Comparison of ENCODE assay signal across 8 cellular contexts in genomic region chr2:162317910-162318279, GRCh38. TPM values are rescaled to one million over a fixed set of nuclear protein-coding genes. Genes with fewer than 3 reads are reported as not detected.
DNase-seq lines count a peak whose midpoint lies in the region; ATAC-seq lines count a peak whose summit lies in the region.

No MANE protein-coding gene starts in this region.

- peaks cover 56% of the 10 kb centered on the region for H3K4me1 Mint-ChIP-seq in activated CD4-positive, alpha-beta memory T cell treated with anti-CD3 and anti-CD28 coated beads for 36 hours (ENCODE audit: low read depth)
- H3K4me1 Mint-ChIP-seq in naive thymus-derived CD8-positive, alpha-beta T cell, result peaks cover 27 to 77% (median 67%) of the 10 kb centered on the region in 4 donors

- H3K9me3 Mint-ChIP-seq in activated CD4-positive, alpha-beta memory T cell treated with anti-CD3 and anti-CD28 coated beads for 36 hours, result no peaks in the 10 kb centered on the region
- H3K9me3 Mint-ChIP-seq in naive thymus-derived CD8-positive, alpha-beta T cell, result peaks cover 0 to 2% (median 0%) of the 10 kb centered on the region in 9 donors

- H3K36me3 Mint-ChIP-seq in activated CD4-positive, alpha-beta memory T cell treated with anti-CD3 and anti-CD28 coated beads for 36 hours, result peaks cover 13% of the 10 kb centered on the region
- peaks cover 0 to 9% (median 0%) of the 10 kb centered on the region in 3 donors for H3K36me3 Mint-ChIP-seq in naive thymus-derived CD8-positive, alpha-beta T cell

- H3K4me3 ChIP-seq in HUES6 (ENCODE audit: low read depth, low read length), result peak overlapping the region; percentile 77

- POLR2A ChIA-PET in activated CD4-positive, alpha-beta memory T cell treated with anti-CD3 and anti-CD28 coated beads for 36 hours (lab: Charles Lee), result interaction anchor here (0.7 to 1.9 kb wide), 4 partner anchors 9 to 25 kb away, joined by 3 to 12 read pairs (median 6); partner anchors contain the start of gene GCA
- POLR2A ChIA-PET in naive thymus-derived CD8-positive, alpha-beta T cell (lab: Charles Lee), result interaction anchor here (1.6 to 2.3 kb wide), 3 partner anchors 11 to 26 kb away, joined by 4 to 12 read pairs (median 6); partner anchors contain the start of gene GCA

- intact Hi-C loops in activated CD4-positive, alpha-beta memory T cell treated with anti-CD3 and anti-CD28 coated beads for 36 hours (cut with micrococcal nuclease), result loop anchor here (1.0 to 10.0 kb wide), 9 partner anchors 17 to 1241 kb away; partner anchors contain the start of genes DPP4, GCA and PSMD14

- CTCF ChIA-PET in activated CD4-positive, alpha-beta memory T cell treated with anti-CD3 and anti-CD28 coated beads for 36 hours (lab: Charles Lee), result interaction anchor here (1.0 to 3.6 kb wide), 7 partner anchors 14 to 164 kb away, joined by 3 to 19 read pairs (median 8); partner anchors contain the start of gene GCA

- no peaks in the 10 kb centered on the region for H3K9me3 ChIP-seq in HUES6 (ENCODE audit: control insufficient read depth, insufficient read depth, low read depth, low read length)

- peaks cover 27% of the 10 kb centered on the region for H3K27me3 ChIP-seq in HUES6 (ENCODE audit: control insufficient read depth, insufficient read depth, low read length)

- H3K27ac ChIP-seq in HUES6 (ENCODE audit: low read depth, low read length), result no peak overlapping the region
- peak overlapping the region; percentile 76 for H3K27ac ChIP-seq in epithelial cell of prostate

- peak; percentile 48 for DNase-seq in COLO668 (lab: John Stamatoyannopoulos, UW; ENCODE audit: unreplicated experiment)
- peak; percentile 46 for DNase-seq in activated CD4-positive, alpha-beta memory T cell treated with anti-CD3 and anti-CD28 coated beads for 36 hours
- DNase-seq in epithelial cell of prostate (ENCODE audit: low read depth, low spot score), result no peak
- DNase-seq in naive thymus-derived CD8-positive, alpha-beta T cell, result peak in 2 of 10 donors; percentile 19 to 26
- no peak for DNase-seq in GM19240 (ENCODE audit: insufficient read length, low spot score)
- no peak for DNase-seq in middle frontal gyrus (ENCODE audit: extremely low spot score, low spot score)

- H3K27ac Mint-ChIP-seq in activated CD4-positive, alpha-beta memory T cell treated with anti-CD3 and anti-CD28 coated beads for 36 hours, result peak overlapping the region; percentile 95
- H3K27ac Mint-ChIP-seq in naive thymus-derived CD8-positive, alpha-beta T cell, result peak overlapping the region; percentile 91 to 100 (median 100)

- peak; percentile 7 for ATAC-seq in GM21381 (IDR thresholded peaks at IDR 0.05; ENCODE audit: unreplicated experiment)
- peak in 1 of 2 donors; percentile 3 for ATAC-seq in naive thymus-derived CD8-positive, alpha-beta T cell

- peak overlapping the region; percentile 85 for H3K4me3 Mint-ChIP-seq in activated CD4-positive, alpha-beta memory T cell treated with anti-CD3 and anti-CD28 coated beads for 36 hours
- peak overlapping the region; percentile 90 to 100 (median 98) for H3K4me3 Mint-ChIP-seq in naive thymus-derived CD8-positive, alpha-beta T cell

- no peaks in the 10 kb centered on the region for H3K27me3 Mint-ChIP-seq in activated CD4-positive, alpha-beta memory T cell treated with anti-CD3 and anti-CD28 coated beads for 36 hours
- H3K27me3 Mint-ChIP-seq in naive thymus-derived CD8-positive, alpha-beta T cell, result no peaks in the 10 kb centered on the region

- no peaks in the 10 kb centered on the region for H3K36me3 ChIP-seq in HUES6 (ENCODE audit: control insufficient read depth, insufficient read depth, low read length)

- H3K4me1 ChIP-seq in HUES6 (ENCODE audit: control insufficient read depth, insufficient read depth, low read length), result peaks cover 11% of the 10 kb centered on the region

- H3K9ac ChIP-seq in HUES6 (ENCODE audit: low read length), result peak overlapping the region; percentile 44

RNA-seq across cellular contexts. Expression of gene IFIH1, which starts 0.6 kb away (rescaled TPM):
- total RNA-seq in activated CD4-positive, alpha-beta memory T cell treated with anti-CD3 and anti-CD28 coated beads for 36 hours, result 10 to 100 TPM; 33.3 to 34.2 TPM
- total RNA-seq in naive thymus-derived CD8-positive, alpha-beta T cell, result 10 to 100 TPM; 24.3 to 25.5 TPM
- polyA plus RNA-seq in naive thymus-derived CD8-positive, alpha-beta T cell, result 10 to 100 TPM; 10.6 to 15.7 (median 12.6) TPM

RNA-seq across cellular contexts. Expression of gene GCA, which starts 26.0 kb away (rescaled TPM):
- 10 to 100 TPM; 30.5 to 32.1 TPM for total RNA-seq in activated CD4-positive, alpha-beta memory T cell treated with anti-CD3 and anti-CD28 coated beads for 36 hours
- total RNA-seq in naive thymus-derived CD8-positive, alpha-beta T cell, result 10 to 100 TPM; 17.5 to 20.9 TPM
- 10 to 100 TPM; 12.2 to 19.1 (median 16.4) TPM for polyA plus RNA-seq in naive thymus-derived CD8-positive, alpha-beta T cell

Comparison
In these comparisons a context has a peak if more than half of its experiments do, and no peak if none do; other contexts are left out.
1. DNase-seq: peak in COLO668 (single experiment) and activated CD4-positive, alpha-beta memory T cell treated with anti-CD3 and anti-CD28 coated beads for 36 hours (single experiment); none in epithelial cell of prostate (single experiment), GM19240 (single experiment) and middle frontal gyrus (single experiment).